ENCODE assay signal across 13 cellular contexts in the genomic region with DNA sequence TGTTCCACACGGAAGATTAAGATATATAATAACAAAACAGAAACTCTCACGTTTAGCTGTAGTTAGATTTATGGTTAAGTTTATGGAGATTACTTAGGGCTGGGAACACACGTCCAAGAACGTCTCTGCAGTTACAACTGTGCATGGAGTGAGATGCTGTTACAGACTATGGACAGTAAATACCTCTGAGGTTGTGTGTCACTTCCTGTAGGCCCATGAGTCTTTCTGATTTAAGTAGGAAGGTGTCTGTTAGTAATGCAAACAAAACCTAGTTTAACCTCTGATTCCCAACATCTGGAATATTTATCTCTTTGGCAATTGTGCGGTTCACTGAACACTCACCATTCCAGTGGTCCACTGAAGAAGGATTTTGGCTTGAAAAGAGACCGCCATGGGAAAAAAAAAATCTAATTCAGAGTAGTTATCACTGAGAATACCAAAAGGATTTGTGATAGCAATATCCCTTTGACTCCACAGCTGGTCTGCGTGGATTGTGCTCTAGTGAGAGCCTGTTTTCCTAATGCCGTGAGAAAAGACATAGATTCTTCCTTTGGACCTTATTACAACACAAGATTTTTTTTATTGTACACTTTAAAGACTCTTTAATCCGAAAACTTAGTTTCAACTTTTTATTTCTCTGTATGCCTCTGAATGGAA.
A peak's percentile ranks its signal among the peaks of the same experiment; 100 is the strongest.
DNase-seq lines count a peak whose midpoint lies in the region; ATAC-seq and TF ChIP-seq lines count a peak whose summit lies in the region.
"Had no signal": no experiment of that assay in that cellular context is flagged by ENCODE, and none has a peak within 500 bp of the region (broad histone marks: within the 10 kb centered on the region; RNA-seq: fewer than 3 reads in every experiment).

No MANE protein-coding gene starts in this region.

- DNase-seq in EL = peak; percentile 89
- peak; percentile 84 for DNase-seq in M059J (ENCODE audit: low read depth)
- peak; percentile 74 for DNase-seq in fibroblast of pulmonary artery (ENCODE audit: low read depth)
- peak; percentile 60 for DNase-seq in non-pigmented ciliary epithelial cell (ENCODE audit: low read depth)
- DNase-seq in anterior cingulate cortex (lab: John Stamatoyannopoulos, UW) = no peak
- DNase-seq in activated naive CD4-positive, alpha-beta T cell treated with Interleukin-2 at 50 U/mL for 16 hours = no peak
- DNase-seq in activated naive CD4-positive, alpha-beta T cell treated with anti-CD3 and anti-CD28 coated beads, Interleukin-2, amount 50 U/mL, for 72 hours (ENCODE audit: low spot score in 2 of 2) = no peak
- DNase-seq: CD4-positive, alpha-beta memory T cell; effector memory CD8-positive, alpha-beta T cell; NCI-H2171; T1000 had no signal

- TF ChIP-seq CTCF in fibroblast of pulmonary artery (IDR thresholded peaks at IDR 0.05; ENCODE audit: low read length, missing control alignments) = no peak

- no peaks in the 10 kb centered on the region for H3K36me3 Mint-ChIP-seq in activated naive CD4-positive, alpha-beta T cell treated with anti-CD3 and anti-CD28 coated beads, Interleukin-2, amount 50 U/mL, for 72 hours
- H3K36me3 Mint-ChIP-seq: CD4-positive, alpha-beta memory T cell; stimulated activated effector memory CD8-positive, alpha-beta T cell treated with anti-CD3 and anti-CD28 coated beads, Interleukin-12 subunit alpha, Interleukin-12 subunit beta, amount 100 ng/mL, for 72 hours had no signal

- no peak for ATAC-seq in GM19463 (IDR thresholded peaks at IDR 0.05; ENCODE audit: unreplicated experiment)
- ATAC-seq in activated naive CD4-positive, alpha-beta T cell treated with anti-CD3 and anti-CD28 coated beads, Interleukin-2, amount 50 U/mL, for 72 hours = no peak
- ATAC-seq: effector memory CD8-positive, alpha-beta T cell; stimulated activated effector memory CD8-positive, alpha-beta T cell treated with anti-CD3 and anti-CD28 coated beads, Interleukin-12 subunit alpha, Interleukin-12 subunit beta, amount 100 ng/mL, for 72 hours had no signal

- peaks cover 0 to 4% of the 10 kb centered on the region in 2 donors for H3K9me3 Mint-ChIP-seq in activated naive CD4-positive, alpha-beta T cell treated with anti-CD3 and anti-CD28 coated beads, Interleukin-2, amount 50 U/mL, for 72 hours
- H3K9me3 Mint-ChIP-seq: effector memory CD8-positive, alpha-beta T cell had no signal

- H3K4me3 ChIP-seq in fibroblast of pulmonary artery (replicated peaks; ENCODE audit: low read depth, low read length) = no peak overlapping the region

- no peak overlapping the region for H3K27ac Mint-ChIP-seq in activated naive CD4-positive, alpha-beta T cell treated with anti-CD3 and anti-CD28 coated beads, Interleukin-2, amount 50 U/mL, for 72 hours
- H3K27ac Mint-ChIP-seq: CD4-positive, alpha-beta memory T cell; effector memory CD8-positive, alpha-beta T cell; stimulated activated effector memory CD8-positive, alpha-beta T cell treated with anti-CD3 and anti-CD28 coated beads, Interleukin-12 subunit alpha, Interleukin-12 subunit beta, amount 100 ng/mL, for 72 hours had no signal

Comparison
In these comparisons a context has a peak if more than half of its experiments do, and no peak if none do; other contexts are left out.
1. DNase-seq: peak in EL (single experiment), M059J (single experiment), fibroblast of pulmonary artery (single experiment) and non-pigmented ciliary epithelial cell (single experiment); none in anterior cingulate cortex (0 of 58), activated naive CD4-positive, alpha-beta T cell treated with Interleukin-2 at 50 U/mL for 16 hours (single experiment) and activated naive CD4-positive, alpha-beta T cell treated with anti-CD3 and anti-CD28 coated beads, Interleukin-2, amount 50 U/mL, for 72 hours (0 of 2).